In genomic region chr18:58992301-58993231, GRCh38 we compare ENCODE assay signal across 12 cellular contexts.
A peak's percentile ranks its signal among the peaks of the same experiment; 100 is the strongest.
DNase-seq lines count a peak whose midpoint lies in the region; ATAC-seq and TF ChIP-seq lines count a peak whose summit lies in the region.
"Had no signal": no experiment of that assay in that cellular context is flagged by ENCODE, and none has a peak within 500 bp of the region (broad histone marks: within the 10 kb centered on the region; RNA-seq: fewer than 3 reads in every experiment).

No MANE protein-coding gene starts in this region.

- no peaks in the 10 kb centered on the region for H3F3A ChIP-seq in OCI-LY1 (ENCODE audit: insufficient read depth, low read length)

- H3K4me2 ChIP-seq in BLaER1 treated with 17β-estradiol and CSF1 and Interleukin-3, amounts not matched to agents 10 nM and 100 nM = peak overlapping the region; percentile 16 to 77 (median 39); a peak in 21 of 22 replicates
- peak overlapping the region; percentile 38; the same call in 1 of the 2 replicates for H3K4me2 ChIP-seq in OCI-LY1 (ENCODE audit: low read length)

- peaks cover 15 to 49% (median 21%) of the 10 kb centered on the region in 10 experiments; a peak in 19 of 20 replicates for H3K4me1 ChIP-seq in BLaER1 treated with 17β-estradiol and CSF1 and Interleukin-3, amounts not matched to agents 10 nM and 100 nM
- H3K4me1 ChIP-seq in OCI-LY1 (ENCODE audit: insufficient read depth, low read length, severe bottlenecking) (peaks cover 32% of the 10 kb centered on the region), endodermal cell (ENCODE audit: control insufficient read depth, insufficient read depth, low read length) (no peaks in the 10 kb centered on the region), prostate gland (replicated peaks) (no peaks in the 10 kb centered on the region)

- TF ChIP-seq CTCF in OCI-LY1 (IDR thresholded peaks at IDR 0.05; ENCODE audit: low read length) (no peak), endodermal cell (conservative IDR thresholded peaks at IDR 0.05) (no peak), prostate gland (IDR thresholded peaks at IDR 0.05) (no peak)

- H3K27me3 Mint-ChIP-seq in endodermal cell (ENCODE audit: insufficient read depth) = no peaks in the 10 kb centered on the region
- peaks cover 20 to 31% of the 10 kb centered on the region in 2 donors for H3K27me3 Mint-ChIP-seq in T-cell
- peaks cover 20% of the 10 kb centered on the region for H3K27me3 Mint-ChIP-seq in activated CD4-positive, alpha-beta T cell treated with anti-CD3 and anti-CD28 coated beads, Interleukin-2, amount 10 ng/mL, durations not matched to agents 7 days and 5 days

- no peaks in the 10 kb centered on the region for H3K9me2 ChIP-seq in OCI-LY1 (ENCODE audit: low read depth, low read length)

- no peaks in the 10 kb centered on the region for H3K79me2 ChIP-seq in OCI-LY1 (ENCODE audit: insufficient read depth, low read length)

- no peaks in the 10 kb centered on the region for H3K36me3 Mint-ChIP-seq in endodermal cell (ENCODE audit: low read depth)
- no peaks in the 10 kb centered on the region for H3K36me3 Mint-ChIP-seq in T-cell
- H3K36me3 Mint-ChIP-seq in activated CD4-positive, alpha-beta T cell treated with anti-CD3 and anti-CD28 coated beads, Interleukin-2, amount 10 ng/mL, durations not matched to agents 7 days and 5 days (ENCODE audit: low read depth) = no peaks in the 10 kb centered on the region

- no peaks in the 10 kb centered on the region for H3K36me3 ChIP-seq in BLaER1 treated with 17β-estradiol and CSF1 and Interleukin-3, amounts not matched to agents 10 nM and 100 nM
- H3K36me3 ChIP-seq in OCI-LY1 (ENCODE audit: insufficient read depth, low read length) (no peaks in the 10 kb centered on the region), endodermal cell (ENCODE audit: control insufficient read depth, insufficient read depth, low read length) (no peaks in the 10 kb centered on the region), prostate gland (no peaks in the 10 kb centered on the region)

- H3K4me3 Mint-ChIP-seq in endodermal cell = no peak overlapping the region
- H3K4me3 Mint-ChIP-seq in T-cell = no peak overlapping the region
- H3K4me3 Mint-ChIP-seq in activated CD4-positive, alpha-beta T cell treated with anti-CD3 and anti-CD28 coated beads, Interleukin-2, amount 10 ng/mL, durations not matched to agents 7 days and 5 days = no peak overlapping the region
- H3K4me3 Mint-ChIP-seq: CD4-positive, alpha-beta T cell had no signal

- no peak overlapping the region for H3K27ac Mint-ChIP-seq in endodermal cell
- no peak overlapping the region for H3K27ac Mint-ChIP-seq in T-cell
- H3K27ac Mint-ChIP-seq in activated CD4-positive, alpha-beta T cell treated with anti-CD3 and anti-CD28 coated beads, Interleukin-2, amount 10 ng/mL, durations not matched to agents 7 days and 5 days = no peak overlapping the region
- H3K27ac Mint-ChIP-seq: CD4-positive, alpha-beta T cell had no signal

- POLR2A ChIA-PET in T-cell (lab: Charles Lee) = no interaction called here
- POLR2A ChIA-PET in activated CD4-positive, alpha-beta T cell treated with anti-CD3 and anti-CD28 coated beads, Interleukin-2, amount 10 ng/mL, durations not matched to agents 7 days and 5 days (lab: Charles Lee) = no interaction called here

- TF ChIP-seq POLR2A in prostate gland (IDR thresholded peaks at IDR 0.05) = no peak

- H3K9me3 Mint-ChIP-seq in endodermal cell (no peaks in the 10 kb centered on the region), T-cell (peaks cover 7 to 10% (median 9%) of the 10 kb centered on the region in 3 donors)
- peaks cover 10% of the 10 kb centered on the region for H3K9me3 Mint-ChIP-seq in activated CD4-positive, alpha-beta T cell treated with anti-CD3 and anti-CD28 coated beads, Interleukin-2, amount 10 ng/mL, durations not matched to agents 7 days and 5 days

- H3K9me3 ChIP-seq in BLaER1 treated with 17β-estradiol and CSF1 and Interleukin-3, amounts not matched to agents 10 nM and 100 nM (replicated peaks in 1 of 11) = peaks cover 19 to 42% (median 25%) of the 10 kb centered on the region in 11 experiments
- H3K9me3 ChIP-seq in OCI-LY1 (ENCODE audit: low read length) (peaks cover 3% of the 10 kb centered on the region; the same call in 1 of the 2 replicates), endodermal cell (ENCODE audit: control insufficient read depth, low read length) (no peaks in the 10 kb centered on the region), prostate gland (no peaks in the 10 kb centered on the region)

- H3K27me3 ChIP-seq in BLaER1 treated with 17β-estradiol and CSF1 and Interleukin-3, amounts not matched to agents 10 nM and 100 nM = no peaks in the 10 kb centered on the region
- H3K27me3 ChIP-seq in OCI-LY1 (ENCODE audit: insufficient read depth, low read length) = no peaks in the 10 kb centered on the region
- no peaks in the 10 kb centered on the region for H3K27me3 ChIP-seq in endodermal cell (ENCODE audit: control insufficient read depth, insufficient read depth, low read length, poor library complexity, severe bottlenecking)
- no peaks in the 10 kb centered on the region for H3K27me3 ChIP-seq in prostate gland (replicated peaks; ENCODE audit: insufficient read depth)

- peak overlapping the region in 2 of 11 experiments; percentile 18 to 29; a peak in 3 of 22 replicates for H3K27ac ChIP-seq in BLaER1 treated with 17β-estradiol and CSF1 and Interleukin-3, amounts not matched to agents 10 nM and 100 nM
- H3K27ac ChIP-seq in OCI-LY1 (ENCODE audit: low read depth, low read length, poor library complexity, severe bottlenecking) (no peak overlapping the region), endodermal cell (ENCODE audit: low read depth, low read length) (no peak overlapping the region), prostate gland (peak overlapping the region; percentile 12 to 19)

- H4K20me1 ChIP-seq in BLaER1 treated with 17β-estradiol and CSF1 and Interleukin-3, amounts not matched to agents 10 nM and 100 nM = no peaks in the 10 kb centered on the region
- H4K20me1 ChIP-seq in OCI-LY1 (ENCODE audit: insufficient read depth, low read length) = no peaks in the 10 kb centered on the region

- H3K4me1 Mint-ChIP-seq in endodermal cell (no peaks in the 10 kb centered on the region), T-cell (no peaks in the 10 kb centered on the region)
- H3K4me1 Mint-ChIP-seq in activated CD4-positive, alpha-beta T cell treated with anti-CD3 and anti-CD28 coated beads, Interleukin-2, amount 10 ng/mL, durations not matched to agents 7 days and 5 days = no peaks in the 10 kb centered on the region

- DNase-seq in endodermal cell (peak; percentile 31), prostate gland (ENCODE audit: low spot score) (no peak), T-cell (no peak), DMS 273 (lab: John Stamatoyannopoulos, UW; ENCODE audit: unreplicated experiment) (no peak), GF-D8 (lab: John Stamatoyannopoulos, UW) (no peak)
- DNase-seq in activated CD4-positive, alpha-beta T cell treated with anti-CD3 and anti-CD28 coated beads, Interleukin-2, amount 10 ng/mL, durations not matched to agents 7 days and 5 days = no peak
- DNase-seq: activated CD8-positive, alpha-beta memory T cell treated with anti-CD3 and anti-CD28 coated beads for 24 hours; CD4-positive, alpha-beta T cell; stimulated activated naive CD4-positive, alpha-beta T cell treated with Interleukin-2 at 50 U/mL for 16 hours had no signal

- no peak for ATAC-seq in T-cell (replicated peaks in 1 of 4)
- ATAC-seq: K562 had no signal

- intact Hi-C loops in prostate gland (cut with DNase I) = no loop called here

- CTCF ChIA-PET in T-cell (lab: Charles Lee) = no interaction called here
- CTCF ChIA-PET in activated CD4-positive, alpha-beta T cell treated with anti-CD3 and anti-CD28 coated beads, Interleukin-2, amount 10 ng/mL, durations not matched to agents 7 days and 5 days (lab: Charles Lee) = no interaction called here

- no peak overlapping the region for H3K4me3 ChIP-seq in BLaER1 treated with 17β-estradiol and CSF1 and Interleukin-3, amounts not matched to agents 10 nM and 100 nM
- peak overlapping the region; percentile 13 for H3K4me3 ChIP-seq in OCI-LY1 (ENCODE audit: low read depth, low read length, poor library complexity, severe bottlenecking)
- H3K4me3 ChIP-seq in endodermal cell (ENCODE audit: low read length) = no peak overlapping the region
- no peak overlapping the region for H3K4me3 ChIP-seq in prostate gland
- H3K4me3 ChIP-seq: K562 had no signal

- WGBS in endodermal cell (ENCODE audit: insufficient coverage in 1 of 2, insufficient read length in 1 of 2), 2 experiments = 83% methylated on average over 14 to 15 of the region's 16 CpGs
- 60% methylated on average over 16 of the region's 16 CpGs for WGBS in prostate gland

- peak overlapping the region; percentile 83; the same call in 1 of the 2 replicates for H2AFZ ChIP-seq in OCI-LY1 (ENCODE audit: low read length)

- H3K9ac ChIP-seq in BLaER1 treated with 17β-estradiol and CSF1 and Interleukin-3, amounts not matched to agents 10 nM and 100 nM = no peak overlapping the region
- H3K9ac ChIP-seq in OCI-LY1 (ENCODE audit: low read length) = no peak overlapping the region
- no peak overlapping the region for H3K9ac ChIP-seq in endodermal cell (ENCODE audit: extremely low read depth, low read length, poor library complexity, severe bottlenecking)

Comparison
In these comparisons a context has a peak if more than half of its experiments do, and no peak if none do; other contexts are left out.
1. H3K27ac ChIP-seq: peak in prostate gland (2 of 2); none in OCI-LY1 (single experiment) and endodermal cell (single experiment).